ENCODE assay signal across 1 cellular context in genomic region chr6:27840572-27840971, GRCh38.
A peak's percentile ranks its signal among the peaks of the same experiment; 100 is the strongest.
TF ChIP-seq lines count a peak whose summit lies in the region.

No MANE protein-coding gene starts in this region.

TF ChIP-seq in HEK293, 187 proteins besides CTCF, POLR2A, EP300 and RAD21 (continued from another document):
- TF ChIP-seq, protein P1, sequence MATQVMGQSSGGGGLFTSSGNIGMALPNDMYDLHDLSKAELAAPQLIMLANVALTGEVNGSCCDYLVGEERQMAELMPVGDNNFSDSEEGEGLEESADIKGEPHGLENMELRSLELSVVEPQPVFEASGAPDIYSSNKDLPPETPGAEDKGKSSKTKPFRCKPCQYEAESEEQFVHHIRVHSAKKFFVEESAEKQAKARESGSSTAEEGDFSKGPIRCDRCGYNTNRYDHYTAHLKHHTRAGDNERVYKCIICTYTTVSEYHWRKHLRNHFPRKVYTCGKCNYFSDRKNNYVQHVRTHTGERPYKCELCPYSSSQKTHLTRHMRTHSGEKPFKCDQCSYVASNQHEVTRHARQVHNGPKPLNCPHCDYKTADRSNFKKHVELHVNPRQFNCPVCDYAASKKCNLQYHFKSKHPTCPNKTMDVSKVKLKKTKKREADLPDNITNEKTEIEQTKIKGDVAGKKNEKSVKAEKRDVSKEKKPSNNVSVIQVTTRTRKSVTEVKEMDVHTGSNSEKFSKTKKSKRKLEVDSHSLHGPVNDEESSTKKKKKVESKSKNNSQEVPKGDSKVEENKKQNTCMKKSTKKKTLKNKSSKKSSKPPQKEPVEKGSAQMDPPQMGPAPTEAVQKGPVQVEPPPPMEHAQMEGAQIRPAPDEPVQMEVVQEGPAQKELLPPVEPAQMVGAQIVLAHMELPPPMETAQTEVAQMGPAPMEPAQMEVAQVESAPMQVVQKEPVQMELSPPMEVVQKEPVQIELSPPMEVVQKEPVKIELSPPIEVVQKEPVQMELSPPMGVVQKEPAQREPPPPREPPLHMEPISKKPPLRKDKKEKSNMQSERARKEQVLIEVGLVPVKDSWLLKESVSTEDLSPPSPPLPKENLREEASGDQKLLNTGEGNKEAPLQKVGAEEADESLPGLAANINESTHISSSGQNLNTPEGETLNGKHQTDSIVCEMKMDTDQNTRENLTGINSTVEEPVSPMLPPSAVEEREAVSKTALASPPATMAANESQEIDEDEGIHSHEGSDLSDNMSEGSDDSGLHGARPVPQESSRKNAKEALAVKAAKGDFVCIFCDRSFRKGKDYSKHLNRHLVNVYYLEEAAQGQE (tag by site-specific recombination; IDR thresholded peaks at IDR 0.05): peak; percentile 90
- TF ChIP-seq ZNF354C (tag by site-specific recombination; IDR thresholded peaks at IDR 0.05; ENCODE audit: borderline replicate concordance, low read depth) (peak; percentile 87; the same call in 1 of the 2 replicates), GLIS1 (tag by site-specific recombination; IDR thresholded peaks at IDR 0.05) (0 out of 2 replicates have a peak, but pooled peaks have one; percentile 7), BCL11A (tag by site-specific recombination; IDR thresholded peaks at IDR 0.05; ENCODE audit: low read depth) (0 out of 2 replicates have a peak, but pooled peaks have one; percentile 51), ZNF558 (tag by site-specific recombination; IDR thresholded peaks at IDR 0.05) (peak; percentile 94), ZNF777 (tag by site-specific recombination; IDR thresholded peaks at IDR 0.05; ENCODE audit: borderline replicate concordance) (no peak), ZNF121 (tag by site-specific recombination; IDR thresholded peaks at IDR 0.05) (peak; percentile 89), PRDM2 (tag by site-specific recombination; IDR thresholded peaks at IDR 0.05; ENCODE audit: borderline replicate concordance) (no peak)
